8 cellular contexts compared by ENCODE assay signal in the genomic region with DNA sequence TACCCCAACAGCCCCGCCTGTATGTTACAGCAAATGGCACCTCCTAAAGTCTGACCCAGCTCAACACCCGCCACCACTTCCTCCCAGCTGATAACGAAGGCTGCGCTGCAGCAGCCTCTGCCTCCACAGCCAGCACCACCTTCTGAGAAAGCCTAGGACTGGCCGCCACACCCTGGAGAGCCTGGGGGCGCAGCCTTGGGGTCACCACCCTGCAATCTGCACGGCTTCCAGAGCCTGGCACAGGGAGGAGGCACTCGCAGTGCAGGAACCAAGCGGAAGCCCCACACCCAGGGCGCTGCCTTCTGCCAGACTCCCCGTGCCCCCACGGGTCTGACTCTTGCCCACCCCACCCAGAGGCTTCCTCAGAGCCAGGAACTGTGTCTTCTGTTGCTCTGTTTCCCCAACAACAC.
A peak's percentile ranks its signal among the peaks of the same experiment; 100 is the strongest.
DNase-seq lines count a peak whose midpoint lies in the region; ATAC-seq and TF ChIP-seq lines count a peak whose summit lies in the region.

No MANE protein-coding gene starts in this region.

- H3K36me3 Mint-ChIP-seq in type B pancreatic cell: no peaks in the 10 kb centered on the region

- peak; percentile 43 for DNase-seq in stimulated activated CD4-positive, alpha-beta T cell treated with anti-CD3 and anti-CD28 coated beads, Interleukin-15, amount 100 ng/mL, for 24 hours
- no peak for DNase-seq in stimulated activated CD4-positive, alpha-beta T cell treated with anti-CD3 and anti-CD28 coated beads, Interleukin-4, amount 100 ng/mL, for 4 hours
- DNase-seq in activated T-cell treated with anti-CD3 and anti-CD28 coated beads for 24 hours (ENCODE audit: low read depth): peak; percentile 30
- DNase-seq in left colon: no peak
- DNase-seq in type B pancreatic cell (ENCODE audit: extremely low spot score, unreplicated experiment): no peak
- DNase-seq in cortex of kidney (lab: John Stamatoyannopoulos, UW): no peak
- no peak for DNase-seq in DMS79 treated with DMSO at 0.1 percent for 48 hours (lab: John Stamatoyannopoulos, UW)

- no peaks in the 10 kb centered on the region for H3K9me3 Mint-ChIP-seq in type B pancreatic cell

- peaks cover 3% of the 10 kb centered on the region for H3K4me1 Mint-ChIP-seq in type B pancreatic cell (ENCODE audit: unreplicated experiment)

- H3K27me3 Mint-ChIP-seq in type B pancreatic cell: no peaks in the 10 kb centered on the region

- no peak overlapping the region for H3K4me3 Mint-ChIP-seq in type B pancreatic cell

- peak overlapping the region; percentile 51 for H3K27ac Mint-ChIP-seq in type B pancreatic cell

- ATAC-seq in left colon (peak; percentile 22), GM19463 (IDR thresholded peaks at IDR 0.05; ENCODE audit: unreplicated experiment) (no peak)

- intact Hi-C loops in left colon (cut with DNase I, micrococcal nuclease): no loop called here

- no peak for TF ChIP-seq CTCF in type B pancreatic cell (conservative IDR thresholded peaks at IDR 0.05)

Comparison
In these comparisons a context has a peak if more than half of its experiments do, and no peak if none do; other contexts are left out.
1. DNase-seq: peak in stimulated activated CD4-positive, alpha-beta T cell treated with anti-CD3 and anti-CD28 coated beads, Interleukin-15, amount 100 ng/mL, for 24 hours (single experiment) and activated T-cell treated with anti-CD3 and anti-CD28 coated beads for 24 hours (single experiment); none in stimulated activated CD4-positive, alpha-beta T cell treated with anti-CD3 and anti-CD28 coated beads, Interleukin-4, amount 100 ng/mL, for 4 hours (0 of 2), left colon (0 of 2), type B pancreatic cell (single experiment), cortex of kidney (single experiment) and DMS79 treated with DMSO at 0.1 percent for 48 hours (single experiment).